18 cellular contexts compared by ENCODE assay signal in the genomic region with DNA sequence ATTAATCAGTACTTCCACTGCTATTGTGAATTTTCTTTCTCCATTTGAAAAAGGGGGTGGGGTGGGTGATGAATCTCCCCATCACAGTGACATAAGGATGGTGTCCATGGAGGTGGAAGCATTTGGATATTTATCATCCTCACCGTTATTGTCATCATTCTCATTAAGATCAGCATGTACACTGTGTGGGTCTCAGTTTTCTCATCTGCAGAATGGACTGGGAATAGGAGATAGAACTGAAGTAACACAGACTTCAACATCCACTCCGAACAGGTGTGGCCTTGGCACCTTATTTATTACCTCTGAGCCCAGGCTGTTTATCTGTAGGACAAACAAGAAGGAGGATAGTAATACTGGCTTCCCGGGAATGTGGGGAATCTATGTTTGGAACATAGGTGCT.
"Had no signal": no experiment of that assay in that cellular context is flagged by ENCODE, and none has a peak within 500 bp of the region (broad histone marks: within the 10 kb centered on the region; RNA-seq: fewer than 3 reads in every experiment).

No MANE protein-coding gene starts in this region.

- H3K9me3 ChIP-seq: colonic mucosa, prostate gland, stomach, thoracic aorta, transverse colon had no signal

- H3K4me2 ChIP-seq: neural progenitor cell had no signal

- DNase-seq: caudate nucleus; effector CD8-positive, alpha-beta T cell; foreskin melanocyte; kidney; left colon; mammary epithelial cell; midbrain; stimulated activated naive CD4-positive, alpha-beta T cell; stomach; substantia nigra; transverse colon had no signal

- H3K79me2 ChIP-seq: hepatocyte, parathyroid adenoma had no signal

- H3K4me1 ChIP-seq: colonic mucosa, parathyroid adenoma, prostate gland, transverse colon had no signal

- H3K9ac ChIP-seq: neural progenitor cell, parathyroid adenoma had no signal

- ATAC-seq: left colon had no signal

- H3K27me3 ChIP-seq: colonic mucosa, hepatocyte, stomach, transverse colon had no signal

- H3K27ac ChIP-seq: colonic mucosa, neural progenitor cell, parathyroid adenoma, thoracic aorta had no signal

- H3K36me3 ChIP-seq: colonic mucosa, neural progenitor cell, prostate gland, stomach, thoracic aorta, transverse colon had no signal

- H3K4me3 ChIP-seq: colonic mucosa, hepatocyte, neural progenitor cell, prostate gland, skin epidermis, stomach, thoracic aorta, transverse colon had no signal
